In genomic region chr12:122243965-122244364, GRCh38 we compare ENCODE assay signal across 17 cellular contexts. TPM values are rescaled to one million over a fixed set of nuclear protein-coding genes. Genes with fewer than 3 reads are reported as not detected.
DNase-seq lines count a peak whose midpoint lies in the region; ATAC-seq and TF ChIP-seq lines count a peak whose summit lies in the region.
"Had no signal": no experiment of that assay in that cellular context is flagged by ENCODE, and none has a peak within 500 bp of the region (broad histone marks: within the 10 kb centered on the region; RNA-seq: fewer than 3 reads in every experiment).

No MANE protein-coding gene starts in this region.

- peaks cover 8% of the 10 kb centered on the region; the same call in 1 of the 2 replicates for H3K36me3 ChIP-seq in Loucy (ENCODE audit: insufficient read depth, low read length)
- H3K36me3 ChIP-seq in uterus = no peaks in the 10 kb centered on the region
- H3K36me3 ChIP-seq in testis (ENCODE audit: low read depth, missing control alignments) = no peaks in the 10 kb centered on the region
- H3K36me3 ChIP-seq: MG63 had no signal

- H3K27me3 Mint-ChIP-seq in nephron progenitor cell (ENCODE audit: low read depth, poor library complexity) = peaks cover 3% of the 10 kb centered on the region
- H3K27me3 Mint-ChIP-seq: naive B cell had no signal

- no peak overlapping the region for H2AFZ ChIP-seq in Loucy (ENCODE audit: low read length)

- H3K4me3 Mint-ChIP-seq in nephron progenitor cell = no peak overlapping the region
- H3K4me3 Mint-ChIP-seq: naive B cell had no signal

- no peak for TF ChIP-seq POLR2A in uterus (IDR thresholded peaks at IDR 0.05)
- TF ChIP-seq POLR2A in testis (IDR thresholded peaks at IDR 0.05) = no peak

- TF ChIP-seq CTCF in Loucy (conservative IDR thresholded peaks at IDR 0.05; ENCODE audit: low read length) = no peak
- no peak for TF ChIP-seq CTCF in nephron progenitor cell (IDR thresholded peaks at IDR 0.05)
- TF ChIP-seq CTCF in uterus (IDR thresholded peaks at IDR 0.05) = no peak
- no peak for TF ChIP-seq CTCF in testis (IDR thresholded peaks at IDR 0.05)

- peaks cover 18% of the 10 kb centered on the region for H3K4me1 ChIP-seq in Loucy (ENCODE audit: insufficient read depth, low read length, poor library complexity, severe bottlenecking)
- no peaks in the 10 kb centered on the region for H3K4me1 ChIP-seq in uterus
- no peaks in the 10 kb centered on the region for H3K4me1 ChIP-seq in testis
- H3K4me1 ChIP-seq: foreskin keratinocyte, HAP-1, vagina had no signal

- no peaks in the 10 kb centered on the region for H3K4me1 Mint-ChIP-seq in nephron progenitor cell

- DNase-seq in activated gamma-delta T cell treated with Interleukin-2 at 50 U/mL for 16 hours = peak; percentile 14
- DNase-seq in activated gamma-delta T cell (lab: John Stamatoyannopoulos, UW) = no peak
- DNase-seq in activated effector memory CD4-positive, alpha-beta T cell treated with anti-CD3 and anti-CD28 coated beads, Interleukin-2, amount 50 U/mL, for 16 hours = peak; percentile 71
- no peak for DNase-seq in nephron progenitor cell
- no peak for DNase-seq in uterus
- no peak for DNase-seq in testis
- DNase-seq: foreskin keratinocyte, MG63, naive B cell, NCI-H2171 treated with DMSO at 0.1 percent for 48 hours, NCI-H69, posterior cingulate gyrus had no signal

- peaks cover 38% of the 10 kb centered on the region for H3K36me3 Mint-ChIP-seq in nephron progenitor cell (ENCODE audit: low read depth)

- no peak overlapping the region for H3K27ac ChIP-seq in uterus
- no peak overlapping the region for H3K27ac ChIP-seq in testis
- H3K27ac ChIP-seq: foreskin keratinocyte, vagina, VCaP had no signal

- peaks cover 3% of the 10 kb centered on the region; the same call in 1 of the 2 replicates for H3F3A ChIP-seq in Loucy (ENCODE audit: low read depth)

- ATAC-seq in HG02981 (IDR thresholded peaks at IDR 0.05; ENCODE audit: unreplicated experiment) = no peak
- ATAC-seq: foreskin keratinocyte had no signal

- H3K9me3 Mint-ChIP-seq in nephron progenitor cell = no peaks in the 10 kb centered on the region
- H3K9me3 Mint-ChIP-seq: naive B cell had no signal

- H3K4me2 ChIP-seq in Loucy (ENCODE audit: low read depth, low read length, poor library complexity, severe bottlenecking) = peak overlapping the region; percentile 77

- H4K20me1 ChIP-seq in Loucy (ENCODE audit: insufficient read depth, low read length, poor library complexity, severe bottlenecking) = no peaks in the 10 kb centered on the region

- no peaks in the 10 kb centered on the region for H3K79me2 ChIP-seq in Loucy (ENCODE audit: insufficient read depth, low read length)

- H3K27ac Mint-ChIP-seq in nephron progenitor cell = peak overlapping the region; percentile 36
- H3K27ac Mint-ChIP-seq: naive B cell had no signal

- H3K9me3 ChIP-seq in Loucy (ENCODE audit: insufficient read depth, low read depth, low read length) = no peaks in the 10 kb centered on the region
- no peaks in the 10 kb centered on the region for H3K9me3 ChIP-seq in uterus
- no peaks in the 10 kb centered on the region for H3K9me3 ChIP-seq in testis
- H3K9me3 ChIP-seq: HAP-1, MG63, vagina had no signal

- peak overlapping the region; percentile 66 for H3K4me3 ChIP-seq in Loucy (ENCODE audit: low read length, poor library complexity, severe bottlenecking)
- no peak overlapping the region for H3K4me3 ChIP-seq in uterus
- no peak overlapping the region for H3K4me3 ChIP-seq in testis
- H3K4me3 ChIP-seq: HAP-1, MG63, vagina had no signal

- intact Hi-C loops in uterus (cut with DNase I; ENCODE audit: low total_unique reads) = no loop called here
- intact Hi-C loops in testis (cut with DNase I; ENCODE audit: low total_unique reads) = no loop called here

- peak overlapping the region; percentile 32 for H3K9ac ChIP-seq in Loucy (ENCODE audit: low read depth, low read length, poor library complexity, severe bottlenecking)

- no peaks in the 10 kb centered on the region for H3K27me3 ChIP-seq in Loucy (ENCODE audit: insufficient read depth, low read length, poor library complexity, severe bottlenecking)
- H3K27me3 ChIP-seq in uterus = no peaks in the 10 kb centered on the region
- no peaks in the 10 kb centered on the region for H3K27me3 ChIP-seq in testis
- H3K27me3 ChIP-seq: foreskin keratinocyte, MG63, vagina had no signal

- WGBS in testis, 2 donors = 79 to 86% methylated on average over 6 of the region's 6 CpGs

- H3K9me2 ChIP-seq in Loucy (replicated peaks; ENCODE audit: low read depth, low read length) = no peaks in the 10 kb centered on the region

RNA-seq across cellular contexts. Expression of gene DIABLO, which starts 18.1 kb away (rescaled TPM):
- 10 to 100 TPM; 46.2 to 68.9 (median 53.9) TPM for total RNA-seq in uterus
- total RNA-seq in testis = 100 to 1,000 TPM; 203 to 204 TPM
- 138 TPM for polyA plus RNA-seq in testis (ENCODE audit: insufficient read depth, low read depth, low replicate concordance)

RNA-seq across cellular contexts. Expression of gene VPS33A, which starts 22.3 kb away (rescaled TPM):
- total RNA-seq in uterus = 10 to 100 TPM in 2 of 4 donors, 1 to 10 TPM in 2; 3.3 to 20.8 (median 12.9) TPM
- total RNA-seq in testis = 10 to 100 TPM; 36.1 to 41.3 TPM
- polyA plus RNA-seq in testis (ENCODE audit: insufficient read depth, low read depth, low replicate concordance) = 50.1 TPM

RNA-seq across cellular contexts. Expression of gene B3GNT4, which starts 40.5 kb away (rescaled TPM):
- total RNA-seq in uterus = under 1 TPM in 1 of 4 donors, not detected in 3; 0.14 TPM
- 1 to 10 TPM; 2.2 to 5.2 TPM for total RNA-seq in testis
- polyA plus RNA-seq in testis (ENCODE audit: insufficient read depth, low read depth, low replicate concordance) = 2.1 TPM

Comparison
In these comparisons a context has a peak if more than half of its experiments do, and no peak if none do; other contexts are left out.
1. DNase-seq: peak in activated gamma-delta T cell treated with Interleukin-2 at 50 U/mL for 16 hours (single experiment) and activated effector memory CD4-positive, alpha-beta T cell treated with anti-CD3 and anti-CD28 coated beads, Interleukin-2, amount 50 U/mL, for 16 hours (single experiment); none in activated gamma-delta T cell (single experiment), nephron progenitor cell (single experiment), uterus (0 of 2) and testis (single experiment).